Comparison of ENCODE assay signal across 20 cellular contexts in genomic region chr12:95956557-95957145, GRCh38. TPM values are rescaled to one million over a fixed set of nuclear protein-coding genes. Genes with fewer than 3 reads are reported as not detected.
"Had no signal": no experiment of that assay in that cellular context is flagged by ENCODE, and none has a peak within 500 bp of the region (broad histone marks: within the 10 kb centered on the region; RNA-seq: fewer than 3 reads in every experiment).

No MANE protein-coding gene starts in this region.

- H3K27me3 Mint-ChIP-seq: activated CD4-positive, alpha-beta memory T cell treated with anti-CD3 and anti-CD28 coated beads for 36 hours; activated naive CD8-positive, alpha-beta T cell had no signal

- H3K9me3 ChIP-seq: esophagus muscularis mucosa, left lung, prostate gland, spleen had no signal

- DNase-seq: activated CD4-positive, alpha-beta memory T cell treated with anti-CD3 and anti-CD28 coated beads for 36 hours; activated effector memory CD4-positive, alpha-beta T cell treated with anti-CD3 and anti-CD28 coated beads, Interleukin-2, amount 50 U/mL, for 16 hours; activated T-cell treated with anti-CD3 and anti-CD28 coated beads, Interleukin-2, amount 50 U/mL, for 4 hours; amygdala; glutamatergic neuron; left lung; spleen; stimulated activated CD4-positive, alpha-beta T cell treated with anti-CD3 and anti-CD28 coated beads, Interleukin-2, amount 100 ng/mL, for 24 hours; stimulated activated naive B cell treated with anti-CD40 and anti-IgM and Interleukin-4, amounts not matched to agents 10 μg/mL and 1 μg/mL and 100 μg/mL, for 72 hours; T1000; trophoblast cell had no signal

- H3K4me1 ChIP-seq: esophagus muscularis mucosa, left lung, prostate gland, spleen had no signal

- H3K27ac ChIP-seq: esophagus muscularis mucosa, left lung, prostate gland, spleen had no signal

- H3K4me3 ChIP-seq: esophagus muscularis mucosa, left lung, prostate gland, spleen had no signal

- H3K36me3 ChIP-seq: esophagus muscularis mucosa, left lung, prostate gland had no signal

- H3K27ac Mint-ChIP-seq: activated CD4-positive, alpha-beta memory T cell treated with anti-CD3 and anti-CD28 coated beads for 36 hours; activated naive CD8-positive, alpha-beta T cell; natural killer cell treated with Interleukin-12 subunit alpha and Interleukin-12 subunit beta and Interleukin-15 and Interleukin-18, amount 100 ng/mL, for 72 hours; stimulated activated naive B cell treated with anti-CD40 and anti-IgM and Interleukin-4, amounts not matched to agents 10 μg/mL and 1 μg/mL and 100 μg/mL, for 72 hours had no signal

- H3K9me3 Mint-ChIP-seq: activated CD4-positive, alpha-beta memory T cell treated with anti-CD3 and anti-CD28 coated beads for 36 hours; activated T-cell treated with anti-CD3 and anti-CD28 coated beads, Interleukin-2, amount 50 U/mL, for 4 hours; natural killer cell treated with Interleukin-12 subunit alpha and Interleukin-12 subunit beta and Interleukin-15 and Interleukin-18, amount 100 ng/mL, for 72 hours; stimulated activated naive B cell treated with anti-CD40 and anti-IgM and Interleukin-4, amounts not matched to agents 10 μg/mL and 1 μg/mL and 100 μg/mL, for 72 hours had no signal

- H3K4me1 Mint-ChIP-seq: stimulated activated naive B cell treated with anti-CD40 and anti-IgM and Interleukin-4, amounts not matched to agents 10 μg/mL and 1 μg/mL and 100 μg/mL, for 72 hours had no signal

- ATAC-seq: activated T-cell treated with anti-CD3 and anti-CD28 coated beads, Interleukin-2, amount 50 U/mL, for 4 hours; left lung; natural killer cell treated with Interleukin-12 subunit alpha and Interleukin-12 subunit beta and Interleukin-15 and Interleukin-18, amount 100 ng/mL, for 72 hours; sciatic nerve; stimulated activated naive B cell treated with anti-CD40 and anti-IgM and Interleukin-4, amounts not matched to agents 10 μg/mL and 1 μg/mL and 100 μg/mL, for 72 hours had no signal

- H3K4me3 Mint-ChIP-seq: activated CD4-positive, alpha-beta memory T cell treated with anti-CD3 and anti-CD28 coated beads for 36 hours; activated naive CD8-positive, alpha-beta T cell; activated T-cell treated with anti-CD3 and anti-CD28 coated beads, Interleukin-2, amount 50 U/mL, for 4 hours; natural killer cell treated with Interleukin-12 subunit alpha and Interleukin-12 subunit beta and Interleukin-15 and Interleukin-18, amount 100 ng/mL, for 72 hours; stimulated activated naive B cell treated with anti-CD40 and anti-IgM and Interleukin-4, amounts not matched to agents 10 μg/mL and 1 μg/mL and 100 μg/mL, for 72 hours had no signal

- FAIRE-seq: islet of Langerhans had no signal

- H3K36me3 Mint-ChIP-seq: activated CD4-positive, alpha-beta memory T cell treated with anti-CD3 and anti-CD28 coated beads for 36 hours; natural killer cell treated with Interleukin-12 subunit alpha and Interleukin-12 subunit beta and Interleukin-15 and Interleukin-18, amount 100 ng/mL, for 72 hours had no signal

- H3K27me3 ChIP-seq: esophagus muscularis mucosa, left lung, spleen had no signal

RNA-seq across cellular contexts. Expression of gene AMDHD1, which starts 13.5 kb away (rescaled TPM):
- total RNA-seq: fibroblast of villous mesenchyme had no signal

RNA-seq across cellular contexts. Expression of gene CCDC38, which starts 14.2 kb away (rescaled TPM):
- total RNA-seq: fibroblast of villous mesenchyme, omental fat pad, subcutaneous adipose tissue had no signal

RNA-seq across cellular contexts. Expression of gene HAL, which starts 39.5 kb away (rescaled TPM):
- total RNA-seq: fibroblast of villous mesenchyme had no signal
